Comparison of ENCODE assay signal across 8 cellular contexts in the genomic region with DNA sequence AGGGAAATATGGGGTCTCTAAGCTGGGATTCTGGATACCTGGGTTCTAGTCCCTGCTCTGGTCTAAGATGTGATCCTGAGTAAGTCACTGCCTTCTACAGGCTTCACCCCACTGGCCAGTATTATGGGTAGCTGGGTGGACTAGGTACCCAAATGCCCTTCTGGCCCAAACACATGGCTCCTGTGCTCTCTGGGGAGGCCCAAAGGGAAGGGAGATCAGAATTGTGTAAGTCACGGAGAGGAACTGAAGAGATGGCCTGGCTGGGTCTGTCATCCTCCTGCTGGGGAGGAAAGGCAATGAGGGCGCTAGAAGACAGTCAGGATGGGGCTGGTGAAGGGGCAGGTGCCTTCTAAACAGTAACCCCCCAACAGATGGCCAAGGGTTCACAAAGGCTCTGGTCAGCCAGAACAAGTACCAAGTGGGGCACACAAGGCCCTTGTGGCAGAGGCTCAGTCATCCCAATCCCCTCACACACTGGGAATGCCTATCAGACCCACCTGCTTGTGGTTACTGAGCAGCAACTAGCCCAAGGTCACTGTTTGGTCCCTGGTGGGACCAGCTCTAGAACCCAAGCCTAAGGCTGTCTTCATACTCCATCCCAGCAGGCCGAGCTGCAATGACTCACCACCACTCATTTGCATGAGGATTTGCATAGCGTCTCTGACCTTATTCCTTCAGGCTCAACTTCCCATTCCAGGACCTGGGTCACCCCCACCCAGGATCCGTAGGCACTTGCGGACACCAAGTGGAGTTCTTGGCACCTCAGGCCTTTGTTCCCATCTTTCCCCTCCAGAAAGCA. TPM values are rescaled to one million over a fixed set of nuclear protein-coding genes. Genes with fewer than 3 reads are reported as not detected.
DNase-seq lines count a peak whose midpoint lies in the region; ATAC-seq and TF ChIP-seq lines count a peak whose summit lies in the region.

No MANE protein-coding gene starts in this region.

- H3K4me3 ChIP-seq in left lung: no peak overlapping the region
- H3K4me3 ChIP-seq in thyroid gland (replicated peaks in 1 of 3): no peak overlapping the region

- H3K36me3 ChIP-seq in left lung (no peaks in the 10 kb centered on the region), thyroid gland (no peaks in the 10 kb centered on the region)

- H3K9me3 Mint-ChIP-seq in activated T-cell treated with anti-CD3 and anti-CD28 coated beads, Interleukin-2, amount 50 U/mL, for 72 hours: peaks cover 0 to 1% of the 10 kb centered on the region in 2 donors

- H3K4me1 ChIP-seq in left lung: peaks cover 80 to 99% of the 10 kb centered on the region in 2 donors
- peaks cover 84 to 94% of the 10 kb centered on the region in 2 donors for H3K4me1 ChIP-seq in thyroid gland

- no peak for ATAC-seq in activated T-cell treated with anti-CD3 and anti-CD28 coated beads, Interleukin-2, amount 50 U/mL, for 72 hours (replicated peaks in 1 of 2)
- ATAC-seq in T-helper 17 cell (no peak), left lung (no peak), left colon (no peak)

- 81% methylated on average over 6 of the region's 6 CpGs for WGBS in thyroid gland, 2 donors

- H3K27ac ChIP-seq in left lung (peak overlapping the region; percentile 68 to 72), thyroid gland (peak overlapping the region; percentile 77 to 97 (median 93))

- H3K27me3 Mint-ChIP-seq in activated T-cell treated with anti-CD3 and anti-CD28 coated beads, Interleukin-2, amount 50 U/mL, for 72 hours (ENCODE audit: low read depth): no peaks in the 10 kb centered on the region
- no peaks in the 10 kb centered on the region for H3K27me3 Mint-ChIP-seq in T-helper 17 cell

- H3K27me3 ChIP-seq in left lung (no peaks in the 10 kb centered on the region), thyroid gland (no peaks in the 10 kb centered on the region)

- no peaks in the 10 kb centered on the region for H3K9me3 ChIP-seq in T-helper 17 cell (ENCODE audit: control insufficient read depth, low read length, poor library complexity, severe bottlenecking)
- H3K9me3 ChIP-seq in left lung: no peaks in the 10 kb centered on the region
- no peaks in the 10 kb centered on the region for H3K9me3 ChIP-seq in thyroid gland

- intact Hi-C loops in left lung (cut with DNase I) (no loop called here), thyroid gland (cut with DNase I) (no loop called here), left colon (cut with DNase I, micrococcal nuclease) (no loop called here)

- peaks cover 96% of the 10 kb centered on the region for H3K4me1 Mint-ChIP-seq in activated T-cell treated with anti-CD3 and anti-CD28 coated beads, Interleukin-2, amount 50 U/mL, for 72 hours (ENCODE audit: low read depth)
- peaks cover 89% of the 10 kb centered on the region for H3K4me1 Mint-ChIP-seq in T-helper 17 cell

- H3K36me3 Mint-ChIP-seq in activated T-cell treated with anti-CD3 and anti-CD28 coated beads, Interleukin-2, amount 50 U/mL, for 72 hours (ENCODE audit: insufficient read depth in 2 of 2): peaks cover 3 to 12% of the 10 kb centered on the region in 2 donors
- H3K36me3 Mint-ChIP-seq in T-helper 17 cell (ENCODE audit: low read depth): peaks cover 6% of the 10 kb centered on the region

- TF ChIP-seq CTCF in left lung (IDR thresholded peaks at IDR 0.05) (no peak), thyroid gland (IDR thresholded peaks at IDR 0.05) (no peak)

- H3K27ac Mint-ChIP-seq in activated T-cell treated with anti-CD3 and anti-CD28 coated beads, Interleukin-2, amount 50 U/mL, for 72 hours: no peak overlapping the region
- peak overlapping the region; percentile 97 for H3K27ac Mint-ChIP-seq in T-helper 17 cell

- TF ChIP-seq POLR2A in thyroid gland (IDR thresholded peaks at IDR 0.05): no peak

- no peak for DNase-seq in activated T-cell treated with anti-CD3 and anti-CD28 coated beads, Interleukin-2, amount 50 U/mL, for 72 hours
- no peak for DNase-seq in activated T-cell treated with anti-CD3 and anti-CD28 coated beads, Interleukin-2, amount 50 U/mL, for 48 hours
- DNase-seq in T-helper 17 cell: no peak
- no peak for DNase-seq in left lung
- DNase-seq in thyroid gland: no peak
- DNase-seq in left colon: no peak
- no peak for DNase-seq in DMS153 (lab: John Stamatoyannopoulos, UW)
- DNase-seq in NCI-H1105 (lab: John Stamatoyannopoulos, UW): no peak

- peak overlapping the region; percentile 69 to 81 for H3K4me3 Mint-ChIP-seq in activated T-cell treated with anti-CD3 and anti-CD28 coated beads, Interleukin-2, amount 50 U/mL, for 72 hours
- peak overlapping the region; percentile 84 for H3K4me3 Mint-ChIP-seq in T-helper 17 cell

RNA-seq across cellular contexts. Expression of a gene that starts 9.2 kb away (rescaled TPM):
- 10 to 100 TPM; 73.3 to 86.8 TPM for total RNA-seq in activated T-cell treated with anti-CD3 and anti-CD28 coated beads, Interleukin-2, amount 50 U/mL, for 72 hours
- 100 to 1,000 TPM; 142 to 157 TPM for total RNA-seq in T-helper 17 cell
- 10 to 100 TPM; 45.4 to 52.8 TPM for total RNA-seq in left lung
- total RNA-seq in thyroid gland: 10 to 100 TPM; 26.4 to 80.6 (median 32.0) TPM
- 10 to 100 TPM; 45.9 to 66.4 TPM for total RNA-seq in left colon
